Comparison of ENCODE assay signal across 8 cellular contexts in genomic region chr16:89722392-89723278, GRCh38. TPM values are rescaled to one million over a fixed set of nuclear protein-coding genes. Genes with fewer than 3 reads are reported as not detected.
DNase-seq lines count a peak whose midpoint lies in the region; ATAC-seq and TF ChIP-seq lines count a peak whose summit lies in the region.

No MANE protein-coding gene starts in this region.

- CTCF ChIA-PET in CD4-positive, alpha-beta memory T cell (lab: Charles Lee; ENCODE audit: partially characterized antibody), result interaction anchor here (1.3 to 4.4 kb wide), 6 partner anchors 10 to 70 kb away, joined by 3 to 25 read pairs (median 12); no protein-coding TSS in a partner anchor
- CTCF ChIA-PET in SK-N-SH (lab: Yijun Ruan, JAX), result interaction anchor here (3.4 kb wide), 1 partner anchor 138 kb away, joined by 13 read pairs; no protein-coding TSS in a partner anchor

- peaks cover 17 to 50% (median 32%) of the 10 kb centered on the region in 4 donors for H3K4me1 Mint-ChIP-seq in CD4-positive, alpha-beta memory T cell
- H3K4me1 Mint-ChIP-seq in activated naive CD8-positive, alpha-beta T cell (ENCODE audit: low read depth), result peaks cover 50% of the 10 kb centered on the region

- peak overlapping the region; percentile 96 for H3K4me2 ChIP-seq in SK-N-SH

- H3K27me3 ChIP-seq in CD4-positive, alpha-beta memory T cell (ENCODE audit: insufficient read depth, low read length), result no peaks in the 10 kb centered on the region
- H3K27me3 ChIP-seq in SK-N-SH (ENCODE audit: insufficient read depth) (no peaks in the 10 kb centered on the region), left ventricle myocardium inferior (ENCODE audit: low read depth) (no peaks in the 10 kb centered on the region)

- ATAC-seq in HG02610 (IDR thresholded peaks at IDR 0.05; ENCODE audit: unreplicated experiment) (peak; percentile 13), sciatic nerve (peak; percentile 19), HG03108 (IDR thresholded peaks at IDR 0.05; ENCODE audit: unreplicated experiment) (no peak)

- H2AFZ ChIP-seq in SK-N-SH (ENCODE audit: low read depth), result no peak overlapping the region

- peaks cover 19% of the 10 kb centered on the region for H3F3A ChIP-seq in SK-N-SH (replicated peaks; ENCODE audit: insufficient read depth)

- H3K4me1 ChIP-seq in CD4-positive, alpha-beta memory T cell (ENCODE audit: insufficient read depth, low read length), result peaks cover 65% of the 10 kb centered on the region
- peaks cover 21 to 25% of the 10 kb centered on the region in 2 experiments; a peak in 3 of 4 replicates for H3K4me1 ChIP-seq in SK-N-SH (ENCODE audit: control insufficient read depth in 1 of 2, insufficient read depth in 2 of 2, low read depth in 1 of 2, low read length in 1 of 2)
- H3K4me1 ChIP-seq in left ventricle myocardium inferior, result peaks cover 55% of the 10 kb centered on the region

- peak; percentile 76 to 91 (median 80) for DNase-seq in CD4-positive, alpha-beta memory T cell
- DNase-seq in SK-N-SH (no peak), left ventricle myocardium inferior (peak; percentile 82), sciatic nerve (ENCODE audit: low spot score) (no peak), NCI-H82 treated with DMSO at 0.1 percent for 48 hours (lab: John Stamatoyannopoulos, UW; ENCODE audit: unreplicated experiment) (no peak)

- intact Hi-C loops in CD4-positive, alpha-beta memory T cell (cut with micrococcal nuclease), result loop anchor here (1.0 to 5.0 kb wide), 7 partner anchors 15 to 140 kb away; partner anchors contain the start of genes CDK10 and SPATA2L
- intact Hi-C loops in left ventricle myocardium inferior (cut with micrococcal nuclease) (no loop called here), sciatic nerve (cut with DNase I) (no loop called here)

- POLR2A ChIA-PET in CD4-positive, alpha-beta memory T cell (lab: Charles Lee; ENCODE audit: partially characterized antibody), result interaction anchor here (0.5 to 6.7 kb wide), 21 partner anchors 11 to 480 kb away, joined by 3 to 288 read pairs (median 10); partner anchors contain the start of genes CHMP1A, FANCA, MC1R and SPATA2L
- POLR2A ChIA-PET in SK-N-SH (lab: Yijun Ruan, JAX), result interaction anchor here (1.0 kb wide), 1 partner anchor 10 kb away, joined by 3 read pairs; no protein-coding TSS in a partner anchor

- H3K9me3 Mint-ChIP-seq in CD4-positive, alpha-beta memory T cell, result peaks cover 0 to under 1% (median 0%) of the 10 kb centered on the region in 8 donors
- H3K9me3 Mint-ChIP-seq in activated naive CD8-positive, alpha-beta T cell (ENCODE audit: low read depth), result no peaks in the 10 kb centered on the region

- peaks cover 27% of the 10 kb centered on the region for H3K36me3 ChIP-seq in CD4-positive, alpha-beta memory T cell (ENCODE audit: insufficient read depth, low read length)
- peaks cover 20 to 21% of the 10 kb centered on the region in 2 experiments for H3K36me3 ChIP-seq in SK-N-SH (replicated peaks in 1 of 2; ENCODE audit: control insufficient read depth in 1 of 2, insufficient read depth in 2 of 2, low read length in 1 of 2)
- peaks cover 40% of the 10 kb centered on the region for H3K36me3 ChIP-seq in left ventricle myocardium inferior

- 51% methylated on average over 35 of the region's 56 CpGs for WGBS in SK-N-SH (ENCODE audit: low lambda C conversion rate)

- no peak for TF ChIP-seq EP300 in SK-N-SH (IDR thresholded peaks at IDR 0.05; ENCODE audit: borderline replicate concordance in 1 of 2, low read depth in 1 of 2, low read length in 1 of 2)

- no peaks in the 10 kb centered on the region for H3K27me3 Mint-ChIP-seq in CD4-positive, alpha-beta memory T cell
- no peaks in the 10 kb centered on the region for H3K27me3 Mint-ChIP-seq in activated naive CD8-positive, alpha-beta T cell

- TF ChIP-seq RAD21 in SK-N-SH (IDR thresholded peaks at IDR 0.05; ENCODE audit: low read length), result no peak

- peaks cover 35% of the 10 kb centered on the region for H4K20me1 ChIP-seq in SK-N-SH (ENCODE audit: insufficient read depth)

- TF ChIP-seq CTCF in SK-N-SH (IDR thresholded peaks at IDR 0.05) (no peak), left ventricle myocardium inferior (IDR thresholded peaks at IDR 0.05; ENCODE audit: borderline replicate concordance) (no peak)

- peak overlapping the region; percentile 97 to 100 (median 99) for H3K27ac Mint-ChIP-seq in CD4-positive, alpha-beta memory T cell
- H3K27ac Mint-ChIP-seq in activated naive CD8-positive, alpha-beta T cell, result peak overlapping the region; percentile 88

- H3K27ac ChIP-seq in CD4-positive, alpha-beta memory T cell (ENCODE audit: low read depth, low read length), result peak overlapping the region; percentile 89
- H3K27ac ChIP-seq in SK-N-SH (ENCODE audit: low read depth in 2 of 2, low read length in 1 of 2) (peak overlapping the region; percentile 79 to 92), left ventricle myocardium inferior (replicated peaks) (peak overlapping the region; percentile 100)

- peak overlapping the region; percentile 85 for H3K9ac ChIP-seq in SK-N-SH

- H3K4me3 Mint-ChIP-seq in CD4-positive, alpha-beta memory T cell, result peak overlapping the region; percentile 92 to 99 (median 99)
- peak overlapping the region; percentile 92 for H3K4me3 Mint-ChIP-seq in activated naive CD8-positive, alpha-beta T cell

- peaks cover 19 to 25% of the 10 kb centered on the region in 2 donors for H3K36me3 Mint-ChIP-seq in CD4-positive, alpha-beta memory T cell
- H3K36me3 Mint-ChIP-seq in activated naive CD8-positive, alpha-beta T cell, result peaks cover 9% of the 10 kb centered on the region

- H3K79me2 ChIP-seq in SK-N-SH (ENCODE audit: insufficient read depth), result peaks cover 66% of the 10 kb centered on the region

- H3K4me3 ChIP-seq in CD4-positive, alpha-beta memory T cell (ENCODE audit: low read length in 2 of 2), result peak overlapping the region; percentile 78 to 96
- peak overlapping the region; percentile 74 to 92 for H3K4me3 ChIP-seq in SK-N-SH (ENCODE audit: low read depth in 2 of 2, low read length in 1 of 2)
- peak overlapping the region; percentile 83 for H3K4me3 ChIP-seq in left ventricle myocardium inferior

- H3K9me3 ChIP-seq in CD4-positive, alpha-beta memory T cell (ENCODE audit: control insufficient read depth in 1 of 2, low read length in 2 of 2), result no peaks in the 10 kb centered on the region
- H3K9me3 ChIP-seq in SK-N-SH (no peaks in the 10 kb centered on the region), left ventricle myocardium inferior (replicated peaks) (no peaks in the 10 kb centered on the region)

- no peaks in the 10 kb centered on the region for H3K9me2 ChIP-seq in SK-N-SH

TF ChIP-seq in SK-N-SH, 30 proteins besides CTCF, POLR2A, EP300 and RAD21:
- no peak for TF ChIP-seq TAF1 (IDR thresholded peaks at IDR 0.05; ENCODE audit: borderline replicate concordance, low read depth, low read length)
- TF ChIP-seq RXRA (IDR thresholded peaks at IDR 0.05; ENCODE audit: borderline replicate concordance, low read depth), result no peak
- TF ChIP-seq POLR2AphosphoS5 (IDR thresholded peaks at IDR 0.05; ENCODE audit: low read depth, low read length), result no peak
- TF ChIP-seq ELF1 (IDR thresholded peaks at IDR 0.05), result no peak

RNA-seq across cellular contexts. Expression of gene ZNF276, which starts 1.3 kb away (rescaled TPM):
- total RNA-seq in CD4-positive, alpha-beta memory T cell, result 100 to 1,000 TPM; 141 to 143 TPM
- 10 to 100 TPM in 1 of 2 donors, 1 to 10 TPM in 1; 9.5 to 53.7 TPM for polyA plus RNA-seq in CD4-positive, alpha-beta memory T cell
- 24.9 and 27.0 TPM in 2 replicates for polyA plus RNA-seq in SK-N-SH (2012; rRNA removed)
- polyA plus RNA-seq in SK-N-SH (2012; cell fraction: cytosol; rRNA removed), result 7.7 and 10.6 TPM in 2 replicates
- 165 and 173 TPM in 2 replicates for polyA plus RNA-seq in SK-N-SH (2012; cell fraction: nucleus; rRNA removed)
- 12.9 TPM for total RNA-seq in left ventricle myocardium inferior
- total RNA-seq in sciatic nerve, result 39.8 TPM

RNA-seq across cellular contexts. Expression of gene VPS9D1, which starts 1.9 kb away (rescaled TPM):
- total RNA-seq in CD4-positive, alpha-beta memory T cell, result 10 to 100 TPM; 13.0 to 13.6 TPM
- polyA plus RNA-seq in CD4-positive, alpha-beta memory T cell, result 1 to 10 TPM in 1 of 2 donors, under 1 TPM in 1; 0.48 to 1.0 TPM
- 9.2 and 10.1 TPM in 2 replicates for polyA plus RNA-seq in SK-N-SH (2012; rRNA removed)
- 2.8 and 4.8 TPM in 2 replicates for polyA plus RNA-seq in SK-N-SH (2012; cell fraction: cytosol; rRNA removed)
- 50.4 and 75.0 TPM in 2 replicates for polyA plus RNA-seq in SK-N-SH (2012; cell fraction: nucleus; rRNA removed)
- 12.6 TPM for total RNA-seq in left ventricle myocardium inferior
- total RNA-seq in sciatic nerve, result 14.2 TPM

RNA-seq across cellular contexts. Expression of gene SPATA2L, which starts 21.1 kb away (rescaled TPM):
- total RNA-seq in CD4-positive, alpha-beta memory T cell, result 10 to 100 TPM; 12.7 to 13.1 TPM
- 10 to 100 TPM in 1 of 2 donors, 1 to 10 TPM in 1; 5.4 to 13.0 TPM for polyA plus RNA-seq in CD4-positive, alpha-beta memory T cell
- 7.8 and 8.6 TPM in 2 replicates for polyA plus RNA-seq in SK-N-SH (2012; rRNA removed)
- 3.8 and 6.4 TPM in 2 replicates for polyA plus RNA-seq in SK-N-SH (2012; cell fraction: cytosol; rRNA removed)
- 12.2 and 23.8 TPM in 2 replicates for polyA plus RNA-seq in SK-N-SH (2012; cell fraction: nucleus; rRNA removed)
- total RNA-seq in left ventricle myocardium inferior, result 2.1 TPM
- total RNA-seq in sciatic nerve, result 10.6 TPM

RNA-seq across cellular contexts. Expression of gene CDK10, which starts 36.1 kb away (rescaled TPM):
- 100 to 1,000 TPM; 134 to 140 TPM for total RNA-seq in CD4-positive, alpha-beta memory T cell
- 10 to 100 TPM; 24.8 to 33.5 TPM for polyA plus RNA-seq in CD4-positive, alpha-beta memory T cell
- polyA plus RNA-seq in SK-N-SH (2012; rRNA removed), result 84.7 and 94.5 TPM in 2 replicates
- polyA plus RNA-seq in SK-N-SH (2012; cell fraction: cytosol; rRNA removed), result 25.8 and 40.4 TPM in 2 replicates
- polyA plus RNA-seq in SK-N-SH (2012; cell fraction: nucleus; rRNA removed), result 517 and 551 TPM in 2 replicates
- total RNA-seq in left ventricle myocardium inferior, result 26.7 TPM
- 58.8 TPM for total RNA-seq in sciatic nerve

Comparison
In these comparisons a context has a peak if more than half of its experiments do, and no peak if none do; other contexts are left out.
1. DNase-seq: peak in CD4-positive, alpha-beta memory T cell (5 of 5) and left ventricle myocardium inferior (single experiment); none in SK-N-SH (single experiment), sciatic nerve (single experiment) and NCI-H82 treated with DMSO at 0.1 percent for 48 hours (single experiment).
2. Peak in every context shown above with its lines, with median percentiles within 50 percentile points of each other: H3K27ac ChIP-seq and H3K4me3 ChIP-seq.